ENCODE assay signal across 8 cellular contexts in genomic region chr1:54714881-54715492, GRCh38. TPM values are rescaled to one million over a fixed set of nuclear protein-coding genes. Genes with fewer than 3 reads are reported as not detected.
DNase-seq lines count a peak whose midpoint lies in the region; ATAC-seq and TF ChIP-seq lines count a peak whose summit lies in the region.

No MANE protein-coding gene starts in this region.

- no peaks in the 10 kb centered on the region for H3K9me3 ChIP-seq in MM.1S (replicated peaks; ENCODE audit: insufficient read depth, low read length)
- no peaks in the 10 kb centered on the region for H3K9me3 ChIP-seq in ectodermal cell (ENCODE audit: control insufficient read depth, low read length)

- H2AFZ ChIP-seq in ACC112 (ENCODE audit: low read length, unreplicated experiment) (peak overlapping the region; percentile 97), MM.1S (ENCODE audit: low read length) (peak overlapping the region; percentile 99)

- peak overlapping the region; percentile 75 to 96 (median 88) for H3K4me3 Mint-ChIP-seq in naive thymus-derived CD8-positive, alpha-beta T cell

- POLR2A ChIA-PET in naive thymus-derived CD8-positive, alpha-beta T cell (lab: Charles Lee) = interaction anchor here (0.6 to 2.3 kb wide), 5 partner anchors 10 to 513 kb away, joined by 3 to 10 read pairs (median 7); partner anchors contain the start of genes PARS2 and TTC22

- WGBS in ectodermal cell, 2 experiments = 92 to 94% methylated on average over 7 of the region's 7 CpGs

- H3K27ac Mint-ChIP-seq in naive thymus-derived CD8-positive, alpha-beta T cell = peak overlapping the region; percentile 11 to 95 (median 90)

- peaks cover 15 to 42% (median 37%) of the 10 kb centered on the region in 4 donors for H3K4me1 Mint-ChIP-seq in naive thymus-derived CD8-positive, alpha-beta T cell

- H3K4me3 ChIP-seq in ACC112 (ENCODE audit: low read depth, low read length) (peak overlapping the region; percentile 88), MM.1S (ENCODE audit: low read length) (peak overlapping the region; percentile 87), ectodermal cell (ENCODE audit: insufficient read depth, low read depth, low read length) (peak overlapping the region; percentile 95)

- TF ChIP-seq CTCF in MM.1S (IDR thresholded peaks at IDR 0.05; ENCODE audit: low read length) = no peak

- peaks cover 0 to 22% (median 5%) of the 10 kb centered on the region in 3 donors for H3K36me3 Mint-ChIP-seq in naive thymus-derived CD8-positive, alpha-beta T cell

- H3K4me1 ChIP-seq in ACC112 (ENCODE audit: control insufficient read depth, insufficient read depth, low read length, unreplicated experiment) (peaks cover 16% of the 10 kb centered on the region), MM.1S (ENCODE audit: low read length) (peaks cover 8% of the 10 kb centered on the region; the same call in 1 of the 2 replicates), ectodermal cell (ENCODE audit: control insufficient read depth, insufficient read depth, low read length) (no peaks in the 10 kb centered on the region)

- H3K79me2 ChIP-seq in ACC112 (ENCODE audit: control insufficient read depth, insufficient read depth, low read length, unreplicated experiment) = peaks cover 32% of the 10 kb centered on the region
- peaks cover 28% of the 10 kb centered on the region for H3K79me2 ChIP-seq in MM.1S (ENCODE audit: low read length)

- H3F3A ChIP-seq in MM.1S (ENCODE audit: insufficient read depth, low read length) = no peaks in the 10 kb centered on the region

- H3K9me3 Mint-ChIP-seq in naive thymus-derived CD8-positive, alpha-beta T cell = peaks cover 0 to 2% (median 0%) of the 10 kb centered on the region in 9 donors

- H4K20me1 ChIP-seq in MM.1S (ENCODE audit: insufficient read depth, low read length) = no peaks in the 10 kb centered on the region

- H3K27ac ChIP-seq in ACC112 (ENCODE audit: low read depth, low read length) (no peak overlapping the region), MM.1S (ENCODE audit: low read length) (no peak overlapping the region), ectodermal cell (ENCODE audit: insufficient read depth, low read depth, low read length, poor library complexity, severe bottlenecking) (no peak overlapping the region)

- DNase-seq in MM.1S = no peak
- DNase-seq in naive thymus-derived CD8-positive, alpha-beta T cell = no peak
- no peak for DNase-seq in GDM1 (lab: John Stamatoyannopoulos, UW)
- DNase-seq in iPS-NIHi11 (ENCODE audit: low spot score) = no peak
- DNase-seq in HCEC 1CT = no peak

- H3K27me3 ChIP-seq in ACC112 (ENCODE audit: insufficient read depth, low read length) (peaks cover 16% of the 10 kb centered on the region), MM.1S (replicated peaks; ENCODE audit: insufficient read depth, low read length) (peaks cover 36% of the 10 kb centered on the region; the same call in 1 of the 2 replicates), ectodermal cell (ENCODE audit: control insufficient read depth, insufficient read depth, low read length, poor library complexity, severe bottlenecking) (peaks cover 5% of the 10 kb centered on the region)

- H3K4me2 ChIP-seq in MM.1S (ENCODE audit: low read depth, low read length) = peak overlapping the region; percentile 86

- no peak for ATAC-seq in naive thymus-derived CD8-positive, alpha-beta T cell
- ATAC-seq in GM21619 (IDR thresholded peaks at IDR 0.05; ENCODE audit: unreplicated experiment) = no peak

- H3K27me3 Mint-ChIP-seq in naive thymus-derived CD8-positive, alpha-beta T cell = no peaks in the 10 kb centered on the region

- H3K9ac ChIP-seq in MM.1S (ENCODE audit: low read length) = no peak overlapping the region; the same call in 1 of the 2 replicates

- H3K9me2 ChIP-seq in MM.1S (replicated peaks; ENCODE audit: insufficient read depth, low read length) = no peaks in the 10 kb centered on the region

- H3K36me3 ChIP-seq in ACC112 (ENCODE audit: insufficient read depth, low read length) (peaks cover 17% of the 10 kb centered on the region), MM.1S (replicated peaks; ENCODE audit: insufficient read depth, low read length) (no peaks in the 10 kb centered on the region), ectodermal cell (ENCODE audit: control insufficient read depth, insufficient read depth, low read length) (no peaks in the 10 kb centered on the region)

RNA-seq across cellular contexts. Expression of gene TTC4, which starts 0.7 kb away (rescaled TPM):
- 29.7 TPM for polyA plus RNA-seq in ectodermal cell (2013, experiment 1 of 4)
- 34.7 TPM for polyA plus RNA-seq in ectodermal cell (2013, experiment 2 of 4)
- 23.6 TPM for polyA plus RNA-seq in ectodermal cell (2013, experiment 3 of 4)
- polyA plus RNA-seq in ectodermal cell (2013, experiment 4 of 4) = 26.6 TPM
- total RNA-seq in naive thymus-derived CD8-positive, alpha-beta T cell = 10 to 100 TPM; 22.4 to 23.0 TPM
- polyA plus RNA-seq in naive thymus-derived CD8-positive, alpha-beta T cell = 10 to 100 TPM; 18.7 to 23.2 (median 22.6) TPM

RNA-seq across cellular contexts. Expression of gene PARS2, which starts 49.3 kb away (rescaled TPM):
- 9.4 TPM for polyA plus RNA-seq in ectodermal cell (2013, experiment 1 of 4)
- polyA plus RNA-seq in ectodermal cell (2013, experiment 2 of 4) = 10.7 TPM
- polyA plus RNA-seq in ectodermal cell (2013, experiment 3 of 4) = 8.4 TPM
- 10.4 TPM for polyA plus RNA-seq in ectodermal cell (2013, experiment 4 of 4)
- 1 to 10 TPM; 3.2 to 3.3 TPM for total RNA-seq in naive thymus-derived CD8-positive, alpha-beta T cell
- polyA plus RNA-seq in naive thymus-derived CD8-positive, alpha-beta T cell = 1 to 10 TPM; 1.0 to 4.1 (median 2.5) TPM
